ENCODE assay signal across 2 cellular contexts in genomic region chr4:2412534-2412884, GRCh38.
TF ChIP-seq lines count a peak whose summit lies in the region.

No MANE protein-coding gene starts in this region.

TF ChIP-seq in SK-N-SH, 30 proteins besides CTCF, POLR2A, EP300 and RAD21 (continued from another document):
- TF ChIP-seq USF1 (IDR thresholded peaks at IDR 0.05; ENCODE audit: borderline replicate concordance, low read depth) (no peak), SMC3 (IDR thresholded peaks at IDR 0.05; ENCODE audit: low read depth, low read length) (no peak), RFX5 (IDR thresholded peaks at IDR 0.05; ENCODE audit: low read length) (no peak), POLR2AphosphoS5 (IDR thresholded peaks at IDR 0.05; ENCODE audit: low read depth, low read length) (no peak)

TF ChIP-seq in SK-N-SH treated with all-trans-retinoic acid at 6 μM for 48 hours, 23 proteins besides CTCF, POLR2A, EP300 and RAD21 (continued from another document):
- TF ChIP-seq, protein P1, sequence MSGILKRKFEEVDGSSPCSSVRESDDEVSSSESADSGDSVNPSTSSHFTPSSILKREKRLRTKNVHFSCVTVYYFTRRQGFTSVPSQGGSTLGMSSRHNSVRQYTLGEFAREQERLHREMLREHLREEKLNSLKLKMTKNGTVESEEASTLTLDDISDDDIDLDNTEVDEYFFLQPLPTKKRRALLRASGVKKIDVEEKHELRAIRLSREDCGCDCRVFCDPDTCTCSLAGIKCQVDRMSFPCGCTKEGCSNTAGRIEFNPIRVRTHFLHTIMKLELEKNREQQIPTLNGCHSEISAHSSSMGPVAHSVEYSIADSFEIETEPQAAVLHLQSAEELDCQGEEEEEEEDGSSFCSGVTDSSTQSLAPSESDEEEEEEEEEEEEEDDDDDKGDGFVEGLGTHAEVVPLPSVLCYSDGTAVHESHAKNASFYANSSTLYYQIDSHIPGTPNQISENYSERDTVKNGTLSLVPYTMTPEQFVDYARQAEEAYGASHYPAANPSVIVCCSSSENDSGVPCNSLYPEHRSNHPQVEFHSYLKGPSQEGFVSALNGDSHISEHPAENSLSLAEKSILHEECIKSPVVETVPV (CRISPR knock-in tag; IDR thresholded peaks at IDR 0.05): no peak
- TF ChIP-seq ZNF70 (CRISPR knock-in tag; IDR thresholded peaks at IDR 0.05) (no peak), ZNF8 (CRISPR knock-in tag; IDR thresholded peaks at IDR 0.05) (no peak), ZNF565 (CRISPR knock-in tag; conservative IDR thresholded peaks at IDR 0.05; ENCODE audit: low read depth) (no peak), TOX (CRISPR knock-in tag; IDR thresholded peaks at IDR 0.05; ENCODE audit: borderline replicate concordance) (no peak)
TF ChIP-seq in SK-N-SH treated with all-trans-retinoic acid at 6 μM for 48 hours: peak in this region for 0.
